In the genomic region with DNA sequence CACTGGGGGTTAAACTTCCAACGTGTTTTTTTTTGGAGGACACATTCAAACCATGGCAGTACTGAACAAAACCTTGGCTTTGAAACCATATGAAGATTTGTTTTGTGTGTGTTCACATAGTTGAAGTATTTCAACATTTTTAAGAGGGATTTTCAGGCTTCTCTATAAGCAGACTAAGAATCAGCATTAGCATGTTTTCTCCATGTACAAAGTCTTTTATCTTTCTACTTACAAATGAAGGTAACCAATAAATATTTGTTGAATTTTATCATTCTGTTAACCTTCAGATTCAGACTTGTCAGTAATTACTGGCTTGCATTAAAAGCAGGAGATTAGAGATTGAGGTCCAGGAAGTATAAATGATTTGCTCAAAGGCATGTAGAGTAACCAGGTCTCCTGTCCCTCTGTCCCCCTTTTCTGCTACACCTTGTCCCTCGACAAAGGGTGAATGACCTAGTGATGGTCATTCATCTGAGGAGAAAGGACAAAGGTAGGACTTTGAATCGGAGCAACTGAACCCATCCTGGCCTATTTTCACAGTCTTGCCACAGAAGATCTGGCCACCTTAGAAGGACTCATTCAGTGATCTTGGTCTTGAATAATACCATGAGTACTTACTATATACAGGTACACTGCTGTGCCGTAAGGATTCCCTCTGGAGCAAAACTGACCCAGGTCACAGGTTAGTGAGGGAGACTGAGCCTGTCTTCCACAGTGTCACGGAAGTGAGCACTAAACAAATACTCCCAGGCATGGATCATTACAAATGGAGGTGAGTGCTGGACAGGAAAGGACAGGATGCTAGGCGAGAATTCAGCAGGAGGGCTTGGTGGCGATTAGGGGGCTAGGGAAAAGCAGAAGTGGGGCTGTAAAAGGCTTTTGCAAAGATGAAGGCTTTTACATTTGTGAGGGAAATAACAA, we compare ENCODE assay signal across 1 cellular context.
A peak's percentile ranks its signal among the peaks of the same experiment; 100 is the strongest.
TF ChIP-seq lines count a peak whose summit lies in the region.

No MANE protein-coding gene starts in this region.

TF ChIP-seq in GM23338, 12 proteins besides CTCF, POLR2A, EP300 and RAD21:
- TF ChIP-seq NANOG (IDR thresholded peaks at IDR 0.05; ENCODE audit: borderline replicate concordance) (no peak; the same call in 1 of the 2 replicates), EZH2 (IDR thresholded peaks at IDR 0.05; ENCODE audit: low read depth, unreplicated experiment) (no peak), ZNF462 (CRISPR knock-in tag; IDR thresholded peaks at IDR 0.05) (peak; percentile 67; the same call in 1 of the 2 replicates)
TF ChIP-seq in GM23338: peak in this region for 1.
